ENCODE assay signal across 8 cellular contexts in the genomic region with DNA sequence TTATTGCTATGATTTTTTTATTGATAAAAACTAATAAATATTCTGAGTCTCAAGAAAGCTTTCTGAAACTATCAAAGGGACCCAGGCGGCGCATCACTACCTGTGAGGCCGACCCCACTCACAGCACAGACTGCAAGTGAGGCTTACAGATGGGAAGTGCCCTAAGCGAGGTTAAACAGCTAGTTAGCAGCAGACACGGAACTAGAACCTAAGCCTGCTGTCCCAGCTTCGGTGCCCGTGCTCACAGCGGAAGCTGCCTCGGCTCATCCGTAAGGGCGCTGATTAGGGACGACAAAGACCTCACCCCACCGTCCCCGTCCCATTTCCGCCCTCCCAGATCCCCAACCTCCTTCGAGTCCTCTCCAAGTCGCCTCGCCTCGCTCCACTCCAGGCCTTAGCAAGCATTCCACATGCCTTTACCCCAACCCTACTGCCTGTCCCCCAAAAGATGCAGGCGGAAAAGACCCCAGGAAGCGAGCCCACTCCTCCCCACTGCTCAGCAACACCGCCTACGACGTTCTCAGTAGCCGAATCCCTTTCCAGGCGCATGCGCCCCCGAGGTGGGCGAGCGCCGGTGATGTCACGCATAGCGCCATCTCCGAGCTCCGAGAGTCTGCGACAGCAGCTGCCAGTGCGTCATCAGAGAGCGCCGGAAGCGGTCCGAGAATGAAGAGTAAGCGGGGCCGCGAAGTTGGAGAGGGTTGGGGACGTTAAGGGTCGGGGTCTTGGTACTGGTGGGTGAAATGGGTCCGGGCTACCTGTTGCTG.
DNase-seq lines count a peak whose midpoint lies in the region; ATAC-seq and TF ChIP-seq lines count a peak whose summit lies in the region.

POP4 (plus strand) TSS at position 631 of the 767 bp plus-strand sequence; CDS start at position 667, 36 bp downstream.

- H3K27ac ChIP-seq in cingulate gyrus (ENCODE audit: low read depth, low read length) = peak within 1 kb of the TSS; percentile 93
- H3K27ac ChIP-seq in layer of hippocampus (ENCODE audit: low read depth, low read length) = peak within 1 kb of the TSS; percentile 76

- peak; percentile 74 for ATAC-seq in HG03439 (IDR thresholded peaks at IDR 0.05; ENCODE audit: unreplicated experiment)

- H3K27me3 ChIP-seq in layer of hippocampus (ENCODE audit: control insufficient read depth, insufficient read depth, low read length) = no peaks in the 10 kb centered on the region

- peak; percentile 84 to 86 for DNase-seq in AML-193 (lab: John Stamatoyannopoulos, UW)
- DNase-seq in NCI-H524 treated with DMSO at 0.1 percent for 48 hours (lab: John Stamatoyannopoulos, UW) = peak; percentile 68
- DNase-seq in activated CD4-positive, alpha-beta T cell treated with anti-CD3 and anti-CD28 coated beads for 4 hours = peak; percentile 96 to 99
- DNase-seq in stimulated activated CD4-positive, alpha-beta T cell treated with anti-CD3 and anti-CD28 coated beads, Interleukin-1b, Interleukin-23, amount 100 ng/mL, for 4 hours (ENCODE audit: low read depth in 2 of 2) = peak; percentile 97 to 98

- peak; percentile 98 for TF ChIP-seq POLR2A in GM19193 (IDR thresholded peaks at IDR 0.05; ENCODE audit: extremely low read depth, insufficient read depth, insufficient read length)

Comparison
In these comparisons a context has a peak if more than half of its experiments do, and no peak if none do; other contexts are left out.
1. Peak in every context shown above with its lines: DNase-seq, ATAC-seq and H3K27ac ChIP-seq.